Comparison of ENCODE assay signal across 8 cellular contexts in genomic region chr12:13196302-13196921, GRCh38. TPM values are rescaled to one million over a fixed set of nuclear protein-coding genes. Genes with fewer than 3 reads are reported as not detected.
DNase-seq lines count a peak whose midpoint lies in the region; ATAC-seq and TF ChIP-seq lines count a peak whose summit lies in the region.

Gene EMP1, plus strand, starts transcription at chr12:13196726. Its CDS starts 14,785 bp downstream, at chr12:13211511.

- DNase-seq in DMS53 treated with DMSO at 0.1 percent for 48 hours (lab: John Stamatoyannopoulos, UW; ENCODE audit: unreplicated experiment) (peak; percentile 37), KBM-7 (peak; percentile 94), cerebellar cortex (ENCODE audit: low spot score) (peak; percentile 91), left lung (peak; percentile 79 to 94), NCI-H510A (lab: John Stamatoyannopoulos, UW) (no peak)
- DNase-seq in activated CD4-positive, CD25-positive, alpha-beta regulatory T cell treated with anti-CD3 and anti-CD28 coated beads, Interleukin-2, amount 50 U/mL, for 72 hours = peak; percentile 37
- peak; percentile 55 to 58 for DNase-seq in stimulated activated CD4-positive, alpha-beta T cell treated with anti-CD3 and anti-CD28 coated beads, Interleukin-2, amount 100 ng/mL, for 48 hours

- H3K27me3 ChIP-seq in left lung = no peaks in the 10 kb centered on the region

- H3K36me3 ChIP-seq in left lung = no peaks in the 10 kb centered on the region

- peak within 1 kb of the TSS; percentile 92 to 94 for H3K27ac ChIP-seq in left lung

- no peak for TF ChIP-seq CTCF in left lung (IDR thresholded peaks at IDR 0.05)

- intact Hi-C loops in left lung (cut with DNase I) = no loop called here

- ATAC-seq in GM21717 (IDR thresholded peaks at IDR 0.05; ENCODE audit: unreplicated experiment) = peak; percentile 83
- peak; percentile 89 for ATAC-seq in left lung

- in situ Hi-C loops in KBM-7 (cut with MboI; ENCODE audit: low pct_unique_long_range_greater_than_20kb, low sequenced_read_pairs) = no loop called here

- H3K4me1 ChIP-seq in left lung = peaks cover 37 to 53% of the 10 kb centered on the region in 2 donors

- H3K4me3 ChIP-seq in left lung = peak within 1 kb of the TSS; percentile 39 to 47

- H3K9me3 ChIP-seq in left lung = no peaks in the 10 kb centered on the region

RNA-seq across cellular contexts. Expression of gene EMP1, which starts in this region (rescaled TPM):
- total RNA-seq in left lung = 100 to 1,000 TPM; 276 to 369 TPM
